Comparison of ENCODE assay signal across 8 cellular contexts in the genomic region with DNA sequence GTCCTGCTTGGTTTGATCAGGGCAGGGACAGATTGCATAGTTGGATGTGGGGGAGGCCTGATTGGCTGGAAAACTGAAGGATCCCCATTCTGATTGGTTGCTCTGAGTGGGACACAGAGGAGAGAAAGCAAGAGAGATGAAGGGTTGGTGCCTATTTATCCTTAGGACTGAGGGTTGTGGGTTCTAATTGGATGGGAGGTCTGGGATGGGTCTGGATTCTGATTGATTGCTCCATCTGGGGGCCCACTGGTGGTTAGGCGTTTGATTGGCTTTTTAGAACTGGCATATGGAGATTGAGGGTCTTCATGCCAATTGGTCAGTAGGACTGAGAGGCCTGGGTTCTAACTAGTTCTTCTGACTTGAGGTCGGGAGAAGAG. TPM values are rescaled to one million over a fixed set of nuclear protein-coding genes. Genes with fewer than 3 reads are reported as not detected.
DNase-seq lines count a peak whose midpoint lies in the region; ATAC-seq and TF ChIP-seq lines count a peak whose summit lies in the region.

No MANE protein-coding gene starts in this region.

- no peak overlapping the region; the same call in 1 of the 2 replicates for H3K27ac ChIP-seq in PC-3 (ENCODE audit: low read length)

- peaks cover 31% of the 10 kb centered on the region for H3K79me2 ChIP-seq in PC-3 (ENCODE audit: low read length)

- TF ChIP-seq CTCF in PC-3 (conservative IDR thresholded peaks at IDR 0.05; ENCODE audit: low read depth, low read length) (no peak), epithelial cell of proximal tubule (conservative IDR thresholded peaks at IDR 0.05; ENCODE audit: low read depth, low read length) (no peak)

- H3K4me1 ChIP-seq in PC-3 (ENCODE audit: insufficient read depth, low read length) (peaks cover 6% of the 10 kb centered on the region), skeletal muscle satellite cell (ENCODE audit: control insufficient read depth, insufficient read depth, low read length) (peaks cover 3% of the 10 kb centered on the region)

- CTCF ChIA-PET in PC-3 (lab: Charles Lee), result no interaction called here

- H4K20me1 ChIP-seq in PC-3 (ENCODE audit: low read length), result no peaks in the 10 kb centered on the region

- H2AFZ ChIP-seq in PC-3 (ENCODE audit: low read length), result peak overlapping the region; percentile 64

- H3K4me2 ChIP-seq in PC-3 (ENCODE audit: low read length) (peak overlapping the region; percentile 97), skeletal muscle satellite cell (ENCODE audit: low read length) (peak overlapping the region; percentile 86)

- intact Hi-C loops in PC-3 (cut with micrococcal nuclease), result no loop called here

- TSS peak; percentile 79 for BruUV-seq in PC-3 (replicated peaks; lab: Mats Ljungman, UMichigan)

- no peak for ATAC-seq in PC-3
- ATAC-seq in HG03442 (IDR thresholded peaks at IDR 0.05; ENCODE audit: unreplicated experiment), result no peak
- ATAC-seq in GM18519 (IDR thresholded peaks at IDR 0.05; ENCODE audit: low FRiP score, unreplicated experiment), result no peak

- H3K9me3 ChIP-seq in PC-3 (ENCODE audit: low read length) (no peaks in the 10 kb centered on the region), skeletal muscle satellite cell (replicated peaks; ENCODE audit: low read length) (no peaks in the 10 kb centered on the region)

- H3K9ac ChIP-seq in PC-3 (ENCODE audit: low read length), result peak overlapping the region; percentile 87; the same call in 1 of the 2 replicates
- H3K9ac ChIP-seq in skeletal muscle satellite cell (ENCODE audit: low read depth, low read length), result no peak overlapping the region

- H3K4me3 ChIP-seq in PC-3 (ENCODE audit: low read length) (peak overlapping the region; percentile 94), epithelial cell of proximal tubule (ENCODE audit: low read depth, low read length) (peak overlapping the region; percentile 69), skeletal muscle satellite cell (ENCODE audit: low read length) (peak overlapping the region; percentile 69)

- POLR2A ChIA-PET in PC-3 (lab: Charles Lee; ENCODE audit: unreplicated experiment), result no interaction called here

- DNase-seq in NCI-H345 (lab: John Stamatoyannopoulos, UW) (peak; percentile 32), NCI-H345 treated with DMSO at 0.1 percent for 48 hours (lab: John Stamatoyannopoulos, UW; ENCODE audit: unreplicated experiment) (no peak), PC-3 (no peak), epithelial cell of proximal tubule (ENCODE audit: low read depth) (no peak), GM19238 (ENCODE audit: insufficient read length, low spot score) (no peak)

- H3K36me3 ChIP-seq in PC-3 (ENCODE audit: low read depth, low read length), result peaks cover 12% of the 10 kb centered on the region
- H3K36me3 ChIP-seq in skeletal muscle satellite cell (ENCODE audit: insufficient read depth, low read length), result peaks cover 15% of the 10 kb centered on the region

- H3K27me3 ChIP-seq in PC-3 (ENCODE audit: low read length) (no peaks in the 10 kb centered on the region), skeletal muscle satellite cell (ENCODE audit: control insufficient read depth, insufficient read depth, low read length) (no peaks in the 10 kb centered on the region)

- H3K9me2 ChIP-seq in PC-3 (replicated peaks; ENCODE audit: low read length), result no peaks in the 10 kb centered on the region

- no peaks in the 10 kb centered on the region for H3F3A ChIP-seq in PC-3 (ENCODE audit: low read length, unreplicated experiment)

RNA-seq across cellular contexts. Expression of a gene that starts 0.6 kb away (rescaled TPM):
- total RNA-seq in PC-3 (2014; rRNA removed) (307 and 324 TPM in 2 replicates), epithelial cell of proximal tubule (93.7 and 190 TPM in 2 replicates)
- 70.2 and 82.6 TPM in 2 replicates for total RNA-seq in skeletal muscle satellite cell (2012; rRNA removed)

RNA-seq across cellular contexts. Expression of a gene that starts 12.2 kb away (rescaled TPM):
- total RNA-seq in PC-3 (2014; rRNA removed) (38.9 and 48.3 TPM in 2 replicates), epithelial cell of proximal tubule (6.6 and 18.7 TPM in 2 replicates)
- 33.4 and 36.0 TPM in 2 replicates for total RNA-seq in skeletal muscle satellite cell (2012; rRNA removed)

RNA-seq across cellular contexts. Expression of a gene that starts 18.6 kb away (rescaled TPM):
- total RNA-seq in PC-3 (2014; rRNA removed) (11.3 and 24.2 TPM in 2 replicates), epithelial cell of proximal tubule (7.4 and 10.7 TPM in 2 replicates)
- total RNA-seq in skeletal muscle satellite cell (2012; rRNA removed), result 5.8 and 7.6 TPM in 2 replicates

RNA-seq across cellular contexts. Expression of a gene that starts 45.0 kb away (rescaled TPM):
- total RNA-seq in PC-3 (2014; rRNA removed) (175 and 189 TPM in 2 replicates), epithelial cell of proximal tubule (63.5 and 113 TPM in 2 replicates)
- total RNA-seq in skeletal muscle satellite cell (2012; rRNA removed), result 118 and 124 TPM in 2 replicates

RNA-seq across cellular contexts. Expression of a gene that starts 50.9 kb away (rescaled TPM):
- total RNA-seq in PC-3 (2014; rRNA removed), result 1.6 and 2.4 TPM in 2 replicates
- total RNA-seq in epithelial cell of proximal tubule, result 15.7 and 71.3 TPM in 2 replicates
- 96.1 and 181 TPM in 2 replicates for total RNA-seq in skeletal muscle satellite cell (2012; rRNA removed)
